ENCODE assay signal across 7 cellular contexts in the genomic region with DNA sequence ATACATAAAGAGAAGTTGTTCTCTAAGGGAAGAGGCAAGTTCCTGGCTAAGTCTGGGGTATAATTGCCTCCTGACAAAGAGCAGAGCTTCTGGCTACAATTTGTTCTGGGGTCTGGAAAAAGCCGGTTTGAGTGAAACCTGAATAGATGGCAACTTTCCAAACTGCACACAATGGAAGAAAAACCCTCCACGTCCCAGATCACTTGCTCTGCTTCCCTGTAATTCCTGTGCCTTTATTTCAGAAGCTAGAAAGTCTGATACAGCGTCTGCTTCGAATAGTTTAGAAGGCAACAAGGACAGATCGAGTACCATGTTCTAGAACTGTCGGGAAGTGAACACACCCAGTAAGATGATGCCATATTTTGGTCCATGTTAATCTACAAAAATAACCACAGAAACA. TPM values are rescaled to one million over a fixed set of nuclear protein-coding genes. Genes with fewer than 3 reads are reported as not detected.
DNase-seq lines count a peak whose midpoint lies in the region; ATAC-seq and TF ChIP-seq lines count a peak whose summit lies in the region.

No MANE protein-coding gene starts in this region.

- H3K9me3 ChIP-seq in Loucy (ENCODE audit: insufficient read depth, low read depth, low read length): no peaks in the 10 kb centered on the region

- H3K9ac ChIP-seq in Loucy (ENCODE audit: low read depth, low read length, poor library complexity, severe bottlenecking): peak overlapping the region; percentile 78

- H3K9me3 Mint-ChIP-seq in T-cell: no peaks in the 10 kb centered on the region
- H3K9me3 Mint-ChIP-seq in stimulated activated effector memory CD8-positive, alpha-beta T cell treated with anti-CD3 and anti-CD28 coated beads, Interleukin-12 subunit alpha, Interleukin-12 subunit beta, amount 100 ng/mL, for 72 hours: no peaks in the 10 kb centered on the region
- no peaks in the 10 kb centered on the region for H3K9me3 Mint-ChIP-seq in endothelial cell (ENCODE audit: unreplicated experiment)

- no peak overlapping the region for H2AFZ ChIP-seq in Loucy (ENCODE audit: low read length)

- CTCF ChIA-PET in T-cell (lab: Charles Lee): interaction anchor here (0.5 to 3.9 kb wide), 7 partner anchors 9 to 60 kb away, joined by 3 to 17 read pairs (median 5); no protein-coding TSS in a partner anchor

- peak overlapping the region; percentile 80 for H3K4me2 ChIP-seq in Loucy (ENCODE audit: low read depth, low read length, poor library complexity, severe bottlenecking)

- H3K27me3 Mint-ChIP-seq in T-cell: no peaks in the 10 kb centered on the region
- peaks cover 10% of the 10 kb centered on the region for H3K27me3 Mint-ChIP-seq in endothelial cell (ENCODE audit: unreplicated experiment)

- H3K4me3 Mint-ChIP-seq in T-cell (peak overlapping the region; percentile 89 to 92 (median 91)), endothelial cell (ENCODE audit: unreplicated experiment) (no peak overlapping the region)
- H3K4me3 Mint-ChIP-seq in stimulated activated effector memory CD8-positive, alpha-beta T cell treated with anti-CD3 and anti-CD28 coated beads, Interleukin-12 subunit alpha, Interleukin-12 subunit beta, amount 100 ng/mL, for 72 hours: peak overlapping the region; percentile 82

- H3K27me3 ChIP-seq in Loucy (ENCODE audit: insufficient read depth, low read length, poor library complexity, severe bottlenecking): no peaks in the 10 kb centered on the region

- TF ChIP-seq CTCF in Loucy (conservative IDR thresholded peaks at IDR 0.05; ENCODE audit: low read length) (no peak), fibroblast of villous mesenchyme (IDR thresholded peaks at IDR 0.05; ENCODE audit: insufficient read depth, low read depth, low read length) (no peak), endothelial cell (IDR thresholded peaks at IDR 0.05; ENCODE audit: unreplicated experiment) (no peak)

- no peak for ATAC-seq in T-cell (replicated peaks in 1 of 4)
- ATAC-seq in stimulated activated effector memory CD8-positive, alpha-beta T cell treated with anti-CD3 and anti-CD28 coated beads, Interleukin-12 subunit alpha, Interleukin-12 subunit beta, amount 100 ng/mL, for 72 hours: no peak

- H4K20me1 ChIP-seq in Loucy (ENCODE audit: insufficient read depth, low read length, poor library complexity, severe bottlenecking): peaks cover 30% of the 10 kb centered on the region

- peaks cover 38% of the 10 kb centered on the region for H3K4me1 ChIP-seq in Loucy (ENCODE audit: insufficient read depth, low read length, poor library complexity, severe bottlenecking)

- H3F3A ChIP-seq in Loucy (ENCODE audit: low read depth): peaks cover 7% of the 10 kb centered on the region; the same call in 1 of the 2 replicates

- POLR2A ChIA-PET in T-cell (lab: Charles Lee): interaction anchor here (0.6 to 3.9 kb wide), 4 partner anchors 9 to 265 kb away, joined by 3 to 20 read pairs (median 6); no protein-coding TSS in a partner anchor

- H3K27ac Mint-ChIP-seq in T-cell (peak overlapping the region; percentile 95 to 98), endothelial cell (ENCODE audit: unreplicated experiment) (no peak overlapping the region)
- H3K27ac Mint-ChIP-seq in stimulated activated effector memory CD8-positive, alpha-beta T cell treated with anti-CD3 and anti-CD28 coated beads, Interleukin-12 subunit alpha, Interleukin-12 subunit beta, amount 100 ng/mL, for 72 hours: peak overlapping the region; percentile 94

- no peaks in the 10 kb centered on the region for H3K9me2 ChIP-seq in Loucy (replicated peaks; ENCODE audit: low read depth, low read length)

- H3K36me3 Mint-ChIP-seq in T-cell (peaks cover 21% of the 10 kb centered on the region), endothelial cell (ENCODE audit: low read depth, unreplicated experiment) (peaks cover 9% of the 10 kb centered on the region)
- H3K36me3 Mint-ChIP-seq in stimulated activated effector memory CD8-positive, alpha-beta T cell treated with anti-CD3 and anti-CD28 coated beads, Interleukin-12 subunit alpha, Interleukin-12 subunit beta, amount 100 ng/mL, for 72 hours: peaks cover 77% of the 10 kb centered on the region

- DNase-seq in T-cell: no peak
- peak; percentile 53 for DNase-seq in fibroblast of villous mesenchyme (ENCODE audit: low read depth)
- DNase-seq in stimulated activated effector memory CD8-positive, alpha-beta T cell treated with anti-CD3 and anti-CD28 coated beads, Interleukin-12 subunit alpha, Interleukin-12 subunit beta, amount 100 ng/mL, for 72 hours (ENCODE audit: low spot score in 2 of 2): no peak
- DNase-seq in endothelial cell (ENCODE audit: low spot score): no peak
- DNase-seq in NCI-H446 treated with DMSO at 0.1 percent for 48 hours (lab: John Stamatoyannopoulos, UW): no peak
- no peak for DNase-seq in AG08396 (ENCODE audit: low spot score)

- H3K79me2 ChIP-seq in Loucy (ENCODE audit: insufficient read depth, low read length): peaks cover 43% of the 10 kb centered on the region

- H3K36me3 ChIP-seq in Loucy (ENCODE audit: insufficient read depth, low read length): no peaks in the 10 kb centered on the region

- H3K4me3 ChIP-seq in Loucy (ENCODE audit: low read length, poor library complexity, severe bottlenecking) (peak overlapping the region; percentile 93), fibroblast of villous mesenchyme (ENCODE audit: low read depth, low read length) (no peak overlapping the region)

- H3K4me1 Mint-ChIP-seq in T-cell (peaks cover 58 to 72% (median 71%) of the 10 kb centered on the region in 3 donors), endothelial cell (ENCODE audit: unreplicated experiment) (peaks cover 36% of the 10 kb centered on the region)
- peaks cover 57% of the 10 kb centered on the region for H3K4me1 Mint-ChIP-seq in stimulated activated effector memory CD8-positive, alpha-beta T cell treated with anti-CD3 and anti-CD28 coated beads, Interleukin-12 subunit alpha, Interleukin-12 subunit beta, amount 100 ng/mL, for 72 hours

RNA-seq across cellular contexts. Expression of a gene that starts 1.6 kb away (rescaled TPM):
- 100 to 1,000 TPM; 119 to 159 (median 154) TPM for total RNA-seq in T-cell
- 51.2 and 68.2 TPM in 2 replicates for total RNA-seq in fibroblast of villous mesenchyme
- 72.3 TPM for total RNA-seq in endothelial cell (ENCODE audit: unreplicated experiment)

RNA-seq across cellular contexts. Expression of a gene that starts 7.6 kb away (rescaled TPM):
- total RNA-seq in T-cell: 10 to 100 TPM; 36.7 to 42.5 (median 37.5) TPM
- 6.9 and 13.5 TPM in 2 replicates for total RNA-seq in fibroblast of villous mesenchyme
- 22.4 TPM for total RNA-seq in endothelial cell (ENCODE audit: unreplicated experiment)

RNA-seq across cellular contexts. Expression of a gene that starts 34.5 kb away (rescaled TPM):
- total RNA-seq in T-cell (10 to 100 TPM; 63.4 to 78.1 (median 73.4) TPM), fibroblast of villous mesenchyme (19.0 and 20.3 TPM in 2 replicates), endothelial cell (ENCODE audit: unreplicated experiment) (15.0 TPM)

RNA-seq across cellular contexts. Expression of a gene that starts 36.1 kb away (rescaled TPM):
- 10 to 100 TPM; 41.5 to 72.0 (median 44.2) TPM for total RNA-seq in T-cell
- total RNA-seq in fibroblast of villous mesenchyme: 4.7 and 4.8 TPM in 2 replicates
- total RNA-seq in endothelial cell (ENCODE audit: unreplicated experiment): 3.3 TPM

RNA-seq across cellular contexts. Expression of a gene that starts 41.1 kb away (rescaled TPM):
- 10 to 100 TPM; 49.8 to 99.9 (median 88.3) TPM for total RNA-seq in T-cell
- 75.6 and 130 TPM in 2 replicates for total RNA-seq in fibroblast of villous mesenchyme
- total RNA-seq in endothelial cell (ENCODE audit: unreplicated experiment): 85.3 TPM
